In the genomic region with DNA sequence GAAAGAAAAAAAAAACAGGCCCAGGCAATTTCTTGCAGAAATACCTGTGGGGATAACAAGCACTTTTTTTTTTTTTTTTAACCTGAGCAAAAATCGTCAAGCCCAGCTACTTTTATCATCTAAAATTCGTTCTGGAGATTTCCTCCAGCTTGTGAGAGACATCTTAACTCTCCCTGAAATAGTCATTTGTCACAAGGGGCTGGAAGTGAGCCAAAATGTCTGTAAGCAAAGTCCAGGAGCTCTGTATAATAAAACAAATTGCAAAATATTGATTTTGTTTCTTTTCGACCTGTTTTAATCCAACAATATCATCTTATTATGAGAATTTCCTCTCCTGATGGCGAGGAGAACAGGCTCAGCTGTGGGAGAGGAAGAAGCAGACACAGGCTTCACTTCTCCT, we compare ENCODE assay signal across 1 cellular context.
TF ChIP-seq lines count a peak whose summit lies in the region.

No MANE protein-coding gene starts in this region.

TF ChIP-seq in K562, 482 proteins besides CTCF, POLR2A, EP300 and RAD21 (continued from another document):
- no peak for TF ChIP-seq CUX1 (CRISPR knock-in tag; IDR thresholded peaks at IDR 0.05)
- peak; percentile 51 for TF ChIP-seq NFIC (IDR thresholded peaks at IDR 0.05)
- no peak for TF ChIP-seq ZNF384 (IDR thresholded peaks at IDR 0.05; ENCODE audit: low read depth, low read length)
